Comparison of ENCODE assay signal across 15 cellular contexts in the genomic region with DNA sequence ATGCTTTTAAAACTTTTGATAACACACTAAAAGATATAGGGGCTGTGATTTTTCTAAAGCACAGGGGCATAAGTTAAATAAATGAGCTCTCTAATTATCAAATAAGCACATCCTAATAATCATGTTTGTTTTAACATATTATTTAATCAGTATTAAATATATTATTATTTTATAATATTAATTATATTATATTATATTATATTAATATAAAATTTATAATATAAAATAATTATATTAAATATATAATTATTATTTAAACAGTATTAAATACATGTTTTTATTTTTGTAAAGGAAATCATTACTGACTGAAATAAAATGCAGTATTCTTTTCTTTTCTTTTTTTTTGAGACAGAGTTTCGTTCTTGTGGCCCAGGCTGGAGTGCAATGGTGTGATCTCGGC.
DNase-seq lines count a peak whose midpoint lies in the region; ATAC-seq, FAIRE-seq and TF ChIP-seq lines count a peak whose summit lies in the region.
"Had no signal": no experiment of that assay in that cellular context is flagged by ENCODE, and none has a peak within 500 bp of the region (broad histone marks: within the 10 kb centered on the region; RNA-seq: fewer than 3 reads in every experiment).

No MANE protein-coding gene starts in this region.

- POLR2A ChIA-PET in WTC11 (lab: Charles Lee) = no interaction called here

- ATAC-seq in GM23338 (no peak), WTC11 (no peak), GM19328 (IDR thresholded peaks at IDR 0.05; ENCODE audit: unreplicated experiment) (no peak)
- no peak for ATAC-seq in activated CD8-positive, alpha-beta memory T cell treated with anti-CD3 and anti-CD28 coated beads, Interleukin-2, amount 10 ng/mL, durations not matched to agents 7 days and 5 days

- H3K4me1 Mint-ChIP-seq in GM23338 = peaks cover 20% of the 10 kb centered on the region
- H3K4me1 Mint-ChIP-seq in WTC11 = peaks cover 34% of the 10 kb centered on the region
- peaks cover 12% of the 10 kb centered on the region for H3K4me1 Mint-ChIP-seq in activated CD8-positive, alpha-beta memory T cell treated with anti-CD3 and anti-CD28 coated beads, Interleukin-2, amount 10 ng/mL, durations not matched to agents 7 days and 5 days

- DNase-seq in GM23338 (ENCODE audit: low spot score) (no peak), WTC11 (ENCODE audit: low spot score) (no peak), kidney (no peak), smooth muscle cell (lab: John Stamatoyannopoulos, UW; ENCODE audit: unreplicated experiment) (no peak)
- no peak for DNase-seq in activated CD8-positive, alpha-beta memory T cell treated with anti-CD3 and anti-CD28 coated beads, Interleukin-2, amount 10 ng/mL, durations not matched to agents 7 days and 5 days
- DNase-seq: DND-41, GDM1, HFFc6, Karpas-422, NCI-H1105, NCI-H1694, NCI-H526 treated with DMSO at 0.1 percent for 48 hours, RPMI8226 had no signal

- no peaks in the 10 kb centered on the region for H3K9me2 ChIP-seq in GM23338 (ENCODE audit: insufficient read depth)

- H3K9me3 ChIP-seq in kidney (ENCODE audit: control insufficient read depth in 1 of 2, low read length in 2 of 2) (no peaks in the 10 kb centered on the region), smooth muscle cell (replicated peaks; ENCODE audit: low read depth) (no peaks in the 10 kb centered on the region)

- CTCF ChIA-PET in WTC11 (lab: Charles Lee) = interaction anchor here (0.8 kb wide), 1 partner anchor 70 kb away, joined by 3 read pairs; no protein-coding TSS in a partner anchor
- CTCF ChIA-PET in activated CD8-positive, alpha-beta memory T cell treated with anti-CD3 and anti-CD28 coated beads, Interleukin-2, amount 10 ng/mL, durations not matched to agents 7 days and 5 days (lab: Charles Lee) = no interaction called here

- H3K27me3 ChIP-seq in ACC112 (ENCODE audit: insufficient read depth, low read length) (no peaks in the 10 kb centered on the region), GM23338 (ENCODE audit: insufficient read depth) (no peaks in the 10 kb centered on the region), smooth muscle cell (ENCODE audit: low read depth) (no peaks in the 10 kb centered on the region)

- H3F3A ChIP-seq in GM23338 (replicated peaks; ENCODE audit: low read depth) = no peaks in the 10 kb centered on the region
- H3F3A ChIP-seq in smooth muscle cell (ENCODE audit: low read depth) = no peaks in the 10 kb centered on the region

- H2AFZ ChIP-seq in ACC112 (ENCODE audit: low read length, unreplicated experiment) = peak overlapping the region; percentile 73
- peak overlapping the region; percentile 61; the same call in 1 of the 2 replicates for H2AFZ ChIP-seq in GM23338
- no peak overlapping the region for H2AFZ ChIP-seq in smooth muscle cell (ENCODE audit: low read depth)

- no peak overlapping the region for H3K9ac ChIP-seq in kidney (ENCODE audit: low read length in 2 of 2)
- no peak overlapping the region for H3K9ac ChIP-seq in smooth muscle cell (ENCODE audit: low read depth)

- no peaks in the 10 kb centered on the region for H3K79me2 ChIP-seq in ACC112 (ENCODE audit: control insufficient read depth, insufficient read depth, low read length, unreplicated experiment)
- no peaks in the 10 kb centered on the region for H3K79me2 ChIP-seq in GM23338 (replicated peaks; ENCODE audit: insufficient read depth)
- H3K79me2 ChIP-seq in smooth muscle cell (ENCODE audit: low read depth) = no peaks in the 10 kb centered on the region

- no peak overlapping the region for H3K4me3 ChIP-seq in ACC112 (ENCODE audit: low read depth, low read length)
- H3K4me3 ChIP-seq in GM23338 = no peak overlapping the region
- no peak overlapping the region for H3K4me3 ChIP-seq in kidney (ENCODE audit: low read length in 2 of 2)
- H3K4me3 ChIP-seq in smooth muscle cell = no peak overlapping the region

- H3K27me3 Mint-ChIP-seq in GM23338 (ENCODE audit: insufficient read depth, low read depth, poor library complexity) = peaks cover 2% of the 10 kb centered on the region
- no peaks in the 10 kb centered on the region for H3K27me3 Mint-ChIP-seq in WTC11 (ENCODE audit: low read depth)
- H3K27me3 Mint-ChIP-seq in activated CD8-positive, alpha-beta memory T cell treated with anti-CD3 and anti-CD28 coated beads, Interleukin-2, amount 10 ng/mL, durations not matched to agents 7 days and 5 days = peaks cover 2% of the 10 kb centered on the region

- 97% methylated on average over 2 of the region's 2 CpGs for WGBS in smooth muscle cell (ENCODE audit: low lambda C conversion rate)

- H3K27ac ChIP-seq in ACC112 (ENCODE audit: low read depth, low read length) (no peak overlapping the region), GM23338 (ENCODE audit: low read depth) (no peak overlapping the region), kidney (ENCODE audit: low read depth in 2 of 2, low read length in 2 of 2) (no peak overlapping the region), smooth muscle cell (ENCODE audit: low read depth) (no peak overlapping the region)

- H3K4me2 ChIP-seq in GM23338 (no peak overlapping the region), smooth muscle cell (no peak overlapping the region)

- no peaks in the 10 kb centered on the region for H4K20me1 ChIP-seq in GM23338 (replicated peaks; ENCODE audit: insufficient read depth)
- no peaks in the 10 kb centered on the region for H4K20me1 ChIP-seq in smooth muscle cell (ENCODE audit: low read depth)

- H3K9me3 Mint-ChIP-seq in GM23338 (no peaks in the 10 kb centered on the region), WTC11 (no peaks in the 10 kb centered on the region)
- peaks cover 3% of the 10 kb centered on the region for H3K9me3 Mint-ChIP-seq in activated CD8-positive, alpha-beta memory T cell treated with anti-CD3 and anti-CD28 coated beads, Interleukin-2, amount 10 ng/mL, durations not matched to agents 7 days and 5 days (ENCODE audit: low read depth)
- H3K9me3 Mint-ChIP-seq: HFFc6 had no signal

- intact Hi-C loops in kidney (cut with DNase I) = no loop called here

- no peak overlapping the region for H3K4me3 Mint-ChIP-seq in GM23338
- H3K4me3 Mint-ChIP-seq in WTC11 = no peak overlapping the region
- no peak overlapping the region for H3K4me3 Mint-ChIP-seq in activated CD8-positive, alpha-beta memory T cell treated with anti-CD3 and anti-CD28 coated beads, Interleukin-2, amount 10 ng/mL, durations not matched to agents 7 days and 5 days
- H3K4me3 Mint-ChIP-seq: HFFc6 had no signal

- H3K36me3 ChIP-seq in ACC112 (ENCODE audit: insufficient read depth, low read length) (no peaks in the 10 kb centered on the region), GM23338 (ENCODE audit: insufficient read depth) (no peaks in the 10 kb centered on the region), kidney (ENCODE audit: control insufficient read depth in 1 of 2, insufficient read depth in 2 of 2, low read length in 2 of 2) (no peaks in the 10 kb centered on the region), smooth muscle cell (ENCODE audit: low read depth) (no peaks in the 10 kb centered on the region)

- H3K4me1 ChIP-seq in ACC112 (ENCODE audit: control insufficient read depth, insufficient read depth, low read length, unreplicated experiment) (peaks cover 16% of the 10 kb centered on the region), GM23338 (ENCODE audit: insufficient read depth) (peaks cover 21% of the 10 kb centered on the region), kidney (ENCODE audit: control insufficient read depth in 1 of 2, insufficient read depth in 1 of 2, low read depth in 1 of 2, low read length in 2 of 2) (no peaks in the 10 kb centered on the region), smooth muscle cell (ENCODE audit: low read depth) (no peaks in the 10 kb centered on the region)

- H3K27ac Mint-ChIP-seq in GM23338 = no peak overlapping the region
- no peak overlapping the region for H3K27ac Mint-ChIP-seq in WTC11
- H3K27ac Mint-ChIP-seq in activated CD8-positive, alpha-beta memory T cell treated with anti-CD3 and anti-CD28 coated beads, Interleukin-2, amount 10 ng/mL, durations not matched to agents 7 days and 5 days = no peak overlapping the region
- H3K27ac Mint-ChIP-seq: HFFc6 had no signal

- peaks cover 1% of the 10 kb centered on the region; the same call in 1 of the 3 replicates for H3K36me3 Mint-ChIP-seq in GM23338 (ENCODE audit: low read depth)
- peaks cover under 1% of the 10 kb centered on the region; the same call in 1 of the 2 replicates for H3K36me3 Mint-ChIP-seq in WTC11
- H3K36me3 Mint-ChIP-seq in activated CD8-positive, alpha-beta memory T cell treated with anti-CD3 and anti-CD28 coated beads, Interleukin-2, amount 10 ng/mL, durations not matched to agents 7 days and 5 days = no peaks in the 10 kb centered on the region

- TF ChIP-seq CTCF in GM23338 (conservative IDR thresholded peaks at IDR 0.05; ENCODE audit: low read depth in 2 of 2) (no peak), WTC11 (IDR thresholded peaks at IDR 0.05) (no peak), kidney (IDR thresholded peaks at IDR 0.05; ENCODE audit: borderline replicate concordance, extremely low read depth, insufficient read depth) (no peak), smooth muscle cell (IDR thresholded peaks at IDR 0.05; ENCODE audit: borderline replicate concordance, insufficient read depth, poor library complexity, severe bottlenecking) (no peak)

- peak; percentile 58 for FAIRE-seq in kidney (lab: Jason Lieb, UNC)

TF ChIP-seq in GM23338, 12 proteins besides CTCF, POLR2A, EP300 and RAD21 (continues in another document):
- no peak for TF ChIP-seq CREB1 (CRISPR knock-in tag; IDR thresholded peaks at IDR 0.05; ENCODE audit: low read depth)

TF ChIP-seq in WTC11, 78 proteins besides CTCF, POLR2A, EP300 and RAD21:
- TF ChIP-seq NFYB (CRISPR knock-in tag; conservative IDR thresholded peaks at IDR 0.05; ENCODE audit: low read depth) (no peak), ZNF396 (CRISPR knock-in tag; IDR thresholded peaks at IDR 0.05; ENCODE audit: borderline replicate concordance) (no peak), ZNF121 (CRISPR knock-in tag; IDR thresholded peaks at IDR 0.05) (no peak), ZNF423 (CRISPR knock-in tag; IDR thresholded peaks at IDR 0.05) (no peak), HMGA2 (CRISPR knock-in tag; IDR thresholded peaks at IDR 0.05) (peak; percentile 95; the same call in 1 of the 2 replicates)
